In the genomic region with DNA sequence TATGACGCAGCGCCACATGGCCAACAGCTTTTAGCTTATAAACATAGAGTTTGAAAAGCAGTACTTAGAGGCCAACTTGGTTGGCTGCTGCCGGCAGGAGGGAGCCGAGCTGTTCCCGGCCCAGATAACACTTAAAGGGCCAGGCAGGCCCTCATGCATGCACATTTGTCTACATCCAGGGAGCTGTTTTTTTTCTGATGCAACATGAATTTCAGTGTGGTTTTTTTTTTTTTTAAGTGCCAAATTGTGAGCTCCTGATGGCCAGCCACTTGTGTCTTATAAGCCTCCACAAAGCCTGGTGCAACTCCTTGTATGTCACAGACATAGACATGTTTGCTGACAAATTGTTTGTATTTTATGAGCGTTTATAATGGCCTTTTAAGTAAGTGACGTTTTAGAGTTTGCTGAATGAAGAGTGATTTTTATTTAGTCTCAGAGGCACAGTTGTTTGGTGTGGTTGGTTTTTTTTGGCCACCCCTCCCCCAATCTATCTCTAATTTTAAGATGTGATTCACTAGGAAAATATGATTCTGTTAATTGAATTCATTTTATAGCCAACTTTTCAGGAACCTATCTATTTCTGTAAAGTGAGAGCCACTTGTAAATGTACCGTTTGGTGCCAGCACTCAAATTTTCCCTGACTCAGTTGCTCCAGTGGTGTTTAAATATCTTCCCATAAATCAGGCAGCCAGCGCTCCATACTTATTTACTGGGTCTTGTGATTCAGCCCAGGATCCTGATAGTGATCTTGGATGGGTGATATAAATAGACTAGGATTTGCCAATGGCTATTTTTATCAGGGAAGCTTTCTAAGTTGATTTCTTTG, we compare ENCODE assay signal across 8 cellular contexts.
DNase-seq lines count a peak whose midpoint lies in the region; ATAC-seq and TF ChIP-seq lines count a peak whose summit lies in the region.

No MANE protein-coding gene starts in this region.

- H3K4me3 ChIP-seq in SU-DHL-6 (ENCODE audit: insufficient read depth, low read length, poor library complexity, severe bottlenecking) (no peak overlapping the region), psoas muscle (peak overlapping the region; percentile 3)

- peak; percentile 39 to 71 (median 57) for DNase-seq in NCI-H1417 (lab: John Stamatoyannopoulos, UW)
- no peak for DNase-seq in NCI-H1417 treated with DMSO at 0.1 percent for 48 hours (lab: John Stamatoyannopoulos, UW)
- peak; percentile 82 for DNase-seq in Right ventricle myocardium superior
- DNase-seq in psoas muscle: peak; percentile 52 to 65
- DNase-seq in cortex of kidney (lab: John Stamatoyannopoulos, UW): no peak
- DNase-seq in stimulated activated CD4-positive, alpha-beta T cell treated with anti-CD3 and anti-CD28 coated beads, Interleukin-4, amount 100 ng/mL, for 4 hours: no peak

- H3K4me1 ChIP-seq in psoas muscle: peaks cover 37% of the 10 kb centered on the region

- WGBS in psoas muscle, 3 donors: 5 to 17% (median 9%) methylated on average over 9 of the region's 9 CpGs

- H4K20me1 ChIP-seq in SU-DHL-6 (ENCODE audit: low read depth, low read length): no peaks in the 10 kb centered on the region

- H3K27me3 ChIP-seq in SU-DHL-6 (ENCODE audit: low read length) (no peaks in the 10 kb centered on the region), psoas muscle (ENCODE audit: insufficient read depth in 3 of 3, low read length in 2 of 3) (no peaks in the 10 kb centered on the region)

- H3K9ac ChIP-seq in SU-DHL-6 (ENCODE audit: low read length): no peak overlapping the region

- H3K79me2 ChIP-seq in SU-DHL-6 (ENCODE audit: insufficient read depth, low read length): no peaks in the 10 kb centered on the region

- H3K36me3 ChIP-seq in SU-DHL-6 (ENCODE audit: low read length) (no peaks in the 10 kb centered on the region), psoas muscle (ENCODE audit: insufficient read depth in 1 of 2, low read depth in 1 of 2) (no peaks in the 10 kb centered on the region)

- H3F3A ChIP-seq in SU-DHL-6 (ENCODE audit: insufficient read depth): 0 out of 2 replicates have a peak, but pooled peaks cover 8% of the 10 kb centered on the region

- TF ChIP-seq CTCF in SU-DHL-6 (IDR thresholded peaks at IDR 0.05; ENCODE audit: insufficient read depth, low read length, poor library complexity, severe bottlenecking): no peak
- TF ChIP-seq CTCF in psoas muscle (IDR thresholded peaks at IDR 0.05): peak; percentile 14

- H3K27ac ChIP-seq in SU-DHL-6 (ENCODE audit: low read depth, low read length) (peak overlapping the region; percentile 64), psoas muscle (peak overlapping the region; percentile 85)

- peak overlapping the region; percentile 36 for H3K4me2 ChIP-seq in SU-DHL-6 (ENCODE audit: low read depth, low read length, poor library complexity, severe bottlenecking)

- ATAC-seq in Right ventricle myocardium superior (ENCODE audit: poor library complexity): peak; percentile 97
- peak; percentile 73 to 91 (median 83) for ATAC-seq in psoas muscle
- ATAC-seq in GM21447 (IDR thresholded peaks at IDR 0.05; ENCODE audit: unreplicated experiment): no peak

- intact Hi-C loops in Right ventricle myocardium superior (cut with DNase I): no loop called here
- intact Hi-C loops in psoas muscle (cut with DNase I): loop anchor here in 1 of 2 donors (5.0 kb wide), 1 partner anchor 37 kb away; no protein-coding TSS in a partner anchor

- no peaks in the 10 kb centered on the region for H3K9me2 ChIP-seq in SU-DHL-6 (replicated peaks; ENCODE audit: insufficient read depth, low read length)

- no peaks in the 10 kb centered on the region for H3K9me3 ChIP-seq in SU-DHL-6 (ENCODE audit: insufficient read depth, low read length)
- no peaks in the 10 kb centered on the region for H3K9me3 ChIP-seq in psoas muscle

- H2AFZ ChIP-seq in SU-DHL-6 (ENCODE audit: low read depth, low read length, severe bottlenecking): no peak overlapping the region

Comparison
In these comparisons a context has a peak if more than half of its experiments do, and no peak if none do; other contexts are left out.
1. DNase-seq: peak in NCI-H1417 (3 of 3), Right ventricle myocardium superior (single experiment) and psoas muscle (2 of 2); none in NCI-H1417 treated with DMSO at 0.1 percent for 48 hours (single experiment), cortex of kidney (single experiment) and stimulated activated CD4-positive, alpha-beta T cell treated with anti-CD3 and anti-CD28 coated beads, Interleukin-4, amount 100 ng/mL, for 4 hours (0 of 2).